ENCODE assay signal across 14 cellular contexts in genomic region chr3:46312996-46313395, GRCh38. TPM values are rescaled to one million over a fixed set of nuclear protein-coding genes. Genes with fewer than 3 reads are reported as not detected.
DNase-seq lines count a peak whose midpoint lies in the region; ATAC-seq, FAIRE-seq and TF ChIP-seq lines count a peak whose summit lies in the region.
"Had no signal": no experiment of that assay in that cellular context is flagged by ENCODE, and none has a peak within 500 bp of the region (broad histone marks: within the 10 kb centered on the region; RNA-seq: fewer than 3 reads in every experiment).

No MANE protein-coding gene starts in this region.

- H3K9me3 ChIP-seq in H1 (ENCODE audit: insufficient read depth in 2 of 2, low read depth in 1 of 2, low read length in 1 of 2) = peaks cover 0 to 9% of the 10 kb centered on the region in 2 experiments; a peak in 2 of 4 replicates
- H3K9me3 ChIP-seq in mesenchymal stem cell (ENCODE audit: control insufficient read depth, low read length) = no peaks in the 10 kb centered on the region
- H3K9me3 ChIP-seq: ascending aorta had no signal

- H3K56ac ChIP-seq in H1 (replicated peaks; ENCODE audit: insufficient read length, low read depth, low read length) = no peak overlapping the region

- H4K8ac ChIP-seq in H1 (ENCODE audit: extremely low read depth, insufficient read depth, low read length) = no peak overlapping the region
- H4K8ac ChIP-seq in mesenchymal stem cell (ENCODE audit: low read length) = no peak overlapping the region

- H2AFZ ChIP-seq in H1 (ENCODE audit: low read length) = 0 out of 2 replicates have a peak overlapping the region, but pooled peaks have one; percentile 30
- no peak overlapping the region for H2AFZ ChIP-seq in mesenchymal stem cell (ENCODE audit: low read depth, low read length)

- no peak for TF ChIP-seq RAD21 in H1 (IDR thresholded peaks at IDR 0.05 in 1 of 2, conservative IDR thresholded peaks at IDR 0.05 in 1 of 2; ENCODE audit: low read depth in 2 of 2, low read length in 2 of 2)

- H3K4me1 Mint-ChIP-seq in natural killer cell treated with Interleukin-12 subunit alpha and Interleukin-12 subunit beta and Interleukin-15 and Interleukin-18, amount 100 ng/mL, for 72 hours (ENCODE audit: low read depth in 2 of 2) = peaks cover 5 to 25% of the 10 kb centered on the region in 2 donors

- H3K23me2 ChIP-seq in H1 (ENCODE audit: low read depth, low read length) = no peaks in the 10 kb centered on the region

- H3K4me2 ChIP-seq in H1 (ENCODE audit: insufficient read depth in 1 of 2, low read depth in 2 of 2, low read length in 2 of 2) (no peak overlapping the region), mesenchymal stem cell (ENCODE audit: low read length, poor library complexity, severe bottlenecking) (no peak overlapping the region)

- ATAC-seq in natural killer cell treated with Interleukin-12 subunit alpha and Interleukin-12 subunit beta and Interleukin-15 and Interleukin-18, amount 100 ng/mL, for 72 hours = no peak
- ATAC-seq: activated CD8-positive, alpha-beta memory T cell treated with anti-CD3 and anti-CD28 coated beads, Interleukin-2, amount 10 ng/mL, durations not matched to agents 7 days and 5 days had no signal

- intact Hi-C loops in dorsolateral prefrontal cortex (cut with DNase I) = no loop called here

- no peak for TF ChIP-seq POLR2A in H1 (IDR thresholded peaks at IDR 0.05; ENCODE audit: control extremely low read depth in 1 of 2, low read depth in 2 of 2, low read length in 2 of 2)

- peaks cover 6% of the 10 kb centered on the region for H3K36me3 Mint-ChIP-seq in natural killer cell treated with Interleukin-12 subunit alpha and Interleukin-12 subunit beta and Interleukin-15 and Interleukin-18, amount 100 ng/mL, for 72 hours

- H3K4me1 ChIP-seq in H1 (replicated peaks in 1 of 4; ENCODE audit: control insufficient read depth in 3 of 4, insufficient read depth in 4 of 4, low read length in 3 of 4) (peaks cover 0 to 3% (median 1%) of the 10 kb centered on the region in 4 experiments; a peak in 1 of 7 replicates), mesenchymal stem cell (ENCODE audit: control insufficient read depth, insufficient read depth, low read depth, low read length) (no peaks in the 10 kb centered on the region)
- H3K4me1 ChIP-seq: ascending aorta had no signal

- H3K27me3 ChIP-seq in H1 (replicated peaks in 1 of 4; ENCODE audit: control insufficient read depth in 3 of 4, extremely low read depth in 1 of 4, insufficient read depth in 3 of 4, low read length in 3 of 4) (no peaks in the 10 kb centered on the region), mesenchymal stem cell (ENCODE audit: control insufficient read depth in 1 of 2, insufficient read depth in 1 of 2, low read length in 2 of 2) (peaks cover 5 to 9% of the 10 kb centered on the region in 2 experiments), dorsolateral prefrontal cortex (peaks cover 0 to 14% (median 0%) of the 10 kb centered on the region in 45 donors)
- H3K27me3 ChIP-seq: ascending aorta had no signal

- no peak overlapping the region for H2AK5ac ChIP-seq in H1 (ENCODE audit: low read depth, low read length)
- no peak overlapping the region for H2AK5ac ChIP-seq in mesenchymal stem cell (ENCODE audit: low read length, severe bottlenecking)

- H4K91ac ChIP-seq in H1 (replicated peaks; ENCODE audit: insufficient read length, low read length) (no peak overlapping the region), mesenchymal stem cell (ENCODE audit: low read length) (no peak overlapping the region)

- H3K4me3 ChIP-seq in H1 (ENCODE audit: extremely low read depth in 1 of 4, insufficient read depth in 2 of 4, low read depth in 3 of 4, low read length in 4 of 4) (no peak overlapping the region), mesenchymal stem cell (ENCODE audit: insufficient read depth in 1 of 2, low read depth in 1 of 2, low read length in 2 of 2) (no peak overlapping the region), dorsolateral prefrontal cortex (no peak overlapping the region)
- H3K4me3 ChIP-seq: ascending aorta had no signal

- TF ChIP-seq CTCF in H1 (IDR thresholded peaks at IDR 0.05; ENCODE audit: control extremely low read depth in 1 of 3, insufficient read depth in 1 of 3, low read depth in 1 of 3, low read length in 3 of 3) (no peak), dorsolateral prefrontal cortex (IDR thresholded peaks at IDR 0.05 in 54 of 56, conservative IDR thresholded peaks at IDR 0.05 in 2 of 56; ENCODE audit: low read depth in 1 of 56, partially characterized antibody in 56 of 56) (no peak)

- H3K18ac ChIP-seq in H1 (ENCODE audit: extremely low read depth, low read length) (no peak overlapping the region), mesenchymal stem cell (ENCODE audit: low read depth in 1 of 2, low read length in 2 of 2) (no peak overlapping the region)

- H3K9ac ChIP-seq in H1 (replicated peaks in 1 of 4; ENCODE audit: extremely low read depth in 1 of 4, low read depth in 3 of 4, low read length in 3 of 4) (no peak overlapping the region), mesenchymal stem cell (ENCODE audit: low read length) (no peak overlapping the region)

- no peak for FAIRE-seq in H1 (lab: Jason Lieb, UNC)

- H3K14ac ChIP-seq in H1 (ENCODE audit: insufficient read length) (no peak overlapping the region), mesenchymal stem cell (ENCODE audit: low read length in 2 of 2) (no peak overlapping the region)

- H2BK12ac ChIP-seq in H1 (ENCODE audit: low read depth, low read length) = no peak overlapping the region
- no peak overlapping the region for H2BK12ac ChIP-seq in mesenchymal stem cell (ENCODE audit: low read length in 2 of 2)

- no peak overlapping the region for H3K4ac ChIP-seq in H1 (replicated peaks; ENCODE audit: insufficient read length, low read depth, low read length)
- no peak overlapping the region for H3K4ac ChIP-seq in mesenchymal stem cell (ENCODE audit: low read depth in 1 of 2, low read length in 2 of 2)

- H4K5ac ChIP-seq in H1 (ENCODE audit: insufficient read length, low read depth, low read length) = no peak overlapping the region

- no peaks in the 10 kb centered on the region for H3K27me3 Mint-ChIP-seq in natural killer cell treated with Interleukin-12 subunit alpha and Interleukin-12 subunit beta and Interleukin-15 and Interleukin-18, amount 100 ng/mL, for 72 hours

- H3K23ac ChIP-seq in H1 (ENCODE audit: insufficient read length) = no peak overlapping the region
- no peak overlapping the region for H3K23ac ChIP-seq in mesenchymal stem cell (ENCODE audit: low read length in 2 of 2)

- H3K27ac ChIP-seq in H1 (ENCODE audit: low read depth, low read length) = no peak overlapping the region
- H3K27ac ChIP-seq in mesenchymal stem cell (ENCODE audit: low read length, poor library complexity, severe bottlenecking) = no peak overlapping the region
- H3K27ac ChIP-seq in dorsolateral prefrontal cortex = peak overlapping the region in 1 of 59 donors; percentile 25

- no peak for TF ChIP-seq EP300 in H1 (IDR thresholded peaks at IDR 0.05; ENCODE audit: borderline replicate concordance in 1 of 2, low read depth in 2 of 2, low read length in 2 of 2)

- H2BK5ac ChIP-seq in H1 (ENCODE audit: low read depth, low read length) (no peak overlapping the region), mesenchymal stem cell (ENCODE audit: low read depth, low read length, poor library complexity, severe bottlenecking) (no peak overlapping the region)

- no peak overlapping the region for H2BK15ac ChIP-seq in H1 (ENCODE audit: low read length)
- H2BK15ac ChIP-seq in mesenchymal stem cell (ENCODE audit: low read depth, poor library complexity, severe bottlenecking) = no peak overlapping the region

- DNase-seq in AML-193 (lab: John Stamatoyannopoulos, UW) = peak; percentile 96 to 97
- DNase-seq in NCI-H226 = peak; percentile 67
- DNase-seq in H1 (ENCODE audit: low read depth in 1 of 2, low spot score in 2 of 2) = no peak
- peak; percentile 27 for DNase-seq in mesenchymal stem cell
- DNase-seq in activated gamma-delta T cell treated with Interleukin-2 at 50 U/mL for 16 hours = no peak
- no peak for DNase-seq in dorsolateral prefrontal cortex
- no peak for DNase-seq in NCI-H187 (lab: John Stamatoyannopoulos, UW)
- DNase-seq in natural killer cell treated with Interleukin-12 subunit alpha and Interleukin-12 subunit beta and Interleukin-15 and Interleukin-18, amount 100 ng/mL, for 72 hours (ENCODE audit: low spot score) = no peak
- DNase-seq: activated CD8-positive, alpha-beta memory T cell treated with anti-CD3 and anti-CD28 coated beads, Interleukin-2, amount 10 ng/mL, durations not matched to agents 7 days and 5 days; GDM1; NCI-H146; T-helper 9 cell had no signal

- no peaks in the 10 kb centered on the region for H3K36me3 ChIP-seq in H1 (ENCODE audit: control insufficient read depth in 2 of 4, insufficient read depth in 4 of 4, low read length in 3 of 4)
- no peaks in the 10 kb centered on the region for H3K36me3 ChIP-seq in mesenchymal stem cell (ENCODE audit: control insufficient read depth in 1 of 2, insufficient read depth in 2 of 2, low read depth in 1 of 2, low read length in 2 of 2)
- H3K36me3 ChIP-seq: ascending aorta had no signal

- no peaks in the 10 kb centered on the region for H3K79me2 ChIP-seq in H1 (ENCODE audit: control insufficient read depth in 1 of 2, insufficient read depth in 2 of 2, low read length in 2 of 2)

- peaks cover 2% of the 10 kb centered on the region for H3K9me3 Mint-ChIP-seq in natural killer cell treated with Interleukin-12 subunit alpha and Interleukin-12 subunit beta and Interleukin-15 and Interleukin-18, amount 100 ng/mL, for 72 hours

- H3K79me1 ChIP-seq in H1 (ENCODE audit: low read depth, low read length) (no peaks in the 10 kb centered on the region; the same call in 1 of the 2 replicates), mesenchymal stem cell (replicated peaks; ENCODE audit: low read length, poor library complexity, severe bottlenecking) (no peaks in the 10 kb centered on the region)

- no peak overlapping the region for H2BK120ac ChIP-seq in H1 (replicated peaks; ENCODE audit: low read depth, low read length)
- no peak overlapping the region for H2BK120ac ChIP-seq in mesenchymal stem cell (ENCODE audit: low read depth, low read length)

- H3K27ac Mint-ChIP-seq in natural killer cell treated with Interleukin-12 subunit alpha and Interleukin-12 subunit beta and Interleukin-15 and Interleukin-18, amount 100 ng/mL, for 72 hours = peak overlapping the region in 1 of 2 donors; percentile 29
- H3K27ac Mint-ChIP-seq: activated CD8-positive, alpha-beta memory T cell treated with anti-CD3 and anti-CD28 coated beads, Interleukin-2, amount 10 ng/mL, durations not matched to agents 7 days and 5 days had no signal

- whole genome bisulfite sequencing in H1 (ENCODE audit: extremely low coverage in 1 of 2, insufficient coverage in 1 of 2, insufficient read length in 1 of 2, insufficient replicate concordance in 2 of 2, low coverage in 1 of 2, low lambda C conversion rate in 2 of 2, missing lambda C conversion rate in 1 of 2), 2 experiments = 94% methylated on average over 1 of the region's 1 CpG; no CpG with 5 or more reads in 1 of the 2 experiments
- WGBS in mesenchymal stem cell = 89% methylated on average over 1 of the region's 1 CpG

- H4K20me1 ChIP-seq in H1 (replicated peaks in 1 of 2; ENCODE audit: control insufficient read depth in 1 of 2, insufficient read depth in 2 of 2, low read length in 2 of 2) = no peaks in the 10 kb centered on the region

- CTCF ChIA-PET in H1 (lab: Charles Lee; ENCODE audit: partially characterized antibody) = interaction anchor here (1.4 to 2.7 kb wide), 2 partner anchors 10 kb away, joined by 3 to 12 read pairs; no protein-coding TSS in a partner anchor

- no peak overlapping the region for H2BK20ac ChIP-seq in H1 (ENCODE audit: low read length)

- POLR2A ChIA-PET in H1 (lab: Charles Lee; ENCODE audit: partially characterized antibody) = no interaction called here

- H3K4me3 Mint-ChIP-seq in natural killer cell treated with Interleukin-12 subunit alpha and Interleukin-12 subunit beta and Interleukin-15 and Interleukin-18, amount 100 ng/mL, for 72 hours = no peak overlapping the region
- H3K4me3 Mint-ChIP-seq: activated CD8-positive, alpha-beta memory T cell treated with anti-CD3 and anti-CD28 coated beads, Interleukin-2, amount 10 ng/mL, durations not matched to agents 7 days and 5 days had no signal

RNA-seq across cellular contexts. Expression of gene CCR2, which starts 40.9 kb away (rescaled TPM):
- total RNA-seq in H1 (2021; fragmentation: NEBNext Ultra II Directional; extraction: Animal tissue kit (Norgen Biotek cat#: 25700)) = not detected in 2 replicates
- not detected in 2 replicates for polyA plus RNA-seq in H1 (2011; rRNA removed)
- not detected for polyA plus RNA-seq in H1 (2011; cell fraction: cytosol; rRNA removed)
- polyA plus RNA-seq in H1 (2011; cell fraction: nucleus; rRNA removed) = not detected
- polyA plus RNA-seq in H1 (2012, experiment 1 of 2) = not detected in 4 replicates
- not detected for polyA plus RNA-seq in H1 (2012, experiment 2 of 2)
- not detected for polyA plus RNA-seq in H1 (2013, experiment 1 of 2)
- not detected for polyA plus RNA-seq in H1 (2013, experiment 2 of 2)
- polyA minus RNA-seq in H1 (2011; rRNA and poly(A)+ RNA removed) = not detected in 2 replicates
- not detected for polyA minus RNA-seq in H1 (2011; cell fraction: cytosol; rRNA and poly(A)+ RNA removed)
- not detected for polyA minus RNA-seq in H1 (2011; cell fraction: nucleus; rRNA and poly(A)+ RNA removed)
- polyA plus RNA-seq in mesenchymal stem cell (2013, experiment 1 of 2) = not detected
- not detected for polyA plus RNA-seq in mesenchymal stem cell (2013, experiment 2 of 2)
- 1 to 10 TPM in 4 of 120 experiments, under 1 TPM in 56, not detected in 60; 0.15 to 7.8 (median 0.41) TPM for total RNA-seq in dorsolateral prefrontal cortex
- 1 to 10 TPM in 1 of 2 donors, under 1 TPM in 1; 0.48 to 2.5 TPM for total RNA-seq in natural killer cell treated with Interleukin-12 subunit alpha and Interleukin-12 subunit beta and Interleukin-15 and Interleukin-18, amount 100 ng/mL, for 72 hours

RNA-seq across cellular contexts. Expression of gene CCR5, which starts 57.8 kb away (rescaled TPM):
- not detected in 2 replicates for total RNA-seq in H1 (2021; fragmentation: NEBNext Ultra II Directional; extraction: Animal tissue kit (Norgen Biotek cat#: 25700))
- not detected in 2 replicates for polyA plus RNA-seq in H1 (2011; rRNA removed)
- not detected for polyA plus RNA-seq in H1 (2011; cell fraction: cytosol; rRNA removed)
- polyA plus RNA-seq in H1 (2011; cell fraction: nucleus; rRNA removed) = not detected
- not detected in 4 replicates for polyA plus RNA-seq in H1 (2012, experiment 1 of 2)
- polyA plus RNA-seq in H1 (2012, experiment 2 of 2) = not detected
- not detected for polyA plus RNA-seq in H1 (2013, experiment 1 of 2)
- not detected for polyA plus RNA-seq in H1 (2013, experiment 2 of 2)
- not detected in 2 replicates for polyA minus RNA-seq in H1 (2011; rRNA and poly(A)+ RNA removed)
- polyA minus RNA-seq in H1 (2011; cell fraction: cytosol; rRNA and poly(A)+ RNA removed) = not detected
- not detected for polyA minus RNA-seq in H1 (2011; cell fraction: nucleus; rRNA and poly(A)+ RNA removed)
- not detected for polyA plus RNA-seq in mesenchymal stem cell (2013, experiment 1 of 2)
- not detected for polyA plus RNA-seq in mesenchymal stem cell (2013, experiment 2 of 2)
- 1 to 10 TPM in 42 of 120 experiments, under 1 TPM in 74, not detected in 4; 0.11 to 4.5 (median 0.76) TPM for total RNA-seq in dorsolateral prefrontal cortex
- 10 to 100 TPM; 28.3 to 46.2 TPM for total RNA-seq in natural killer cell treated with Interleukin-12 subunit alpha and Interleukin-12 subunit beta and Interleukin-15 and Interleukin-18, amount 100 ng/mL, for 72 hours
- total RNA-seq: ascending aorta, temporal lobe had no signal

Comparison
In these comparisons a context has a peak if more than half of its experiments do, and no peak if none do; other contexts are left out.
1. DNase-seq: peak in AML-193 (2 of 2), NCI-H226 (single experiment) and mesenchymal stem cell (single experiment); none in H1 (0 of 2), activated gamma-delta T cell treated with Interleukin-2 at 50 U/mL for 16 hours (single experiment), dorsolateral prefrontal cortex (0 of 10), NCI-H187 (0 of 2) and natural killer cell treated with Interleukin-12 subunit alpha and Interleukin-12 subunit beta and Interleukin-15 and Interleukin-18, amount 100 ng/mL, for 72 hours (single experiment).
2. RNA of gene CCR5, which starts 57.8 kb away (total RNA-seq): 28.3 to 46.2 TPM in natural killer cell treated with Interleukin-12 subunit alpha and Interleukin-12 subunit beta and Interleukin-15 and Interleukin-18, amount 100 ng/mL, for 72 hours; 0.11 to 4.5 TPM in dorsolateral prefrontal cortex and not detected in H1; every median in the first group is over 4 times any median in the second.